Comparison of ENCODE assay signal across 13 cellular contexts in genomic region chr12:46197876-46198275, GRCh38.
"Had no signal": no experiment of that assay in that cellular context is flagged by ENCODE, and none has a peak within 500 bp of the region (broad histone marks: within the 10 kb centered on the region; RNA-seq: fewer than 3 reads in every experiment).

No MANE protein-coding gene starts in this region.

- H3K4me3 ChIP-seq: ascending aorta, esophagus muscularis mucosa, SJSA1, testis, vagina had no signal

- H3K4me1 ChIP-seq: ascending aorta, esophagus muscularis mucosa, SJSA1, testis, vagina had no signal

- H3K27ac ChIP-seq: ascending aorta, esophagus muscularis mucosa, SJSA1, testis, vagina had no signal

- FAIRE-seq: endometrium had no signal

- H3K4me3 Mint-ChIP-seq: activated B cell treated with CpG ODN at 0.5 μM for 24 hours; activated T-helper 1 cell treated with anti-CD3 and anti-CD28 coated beads, Interleukin-12 subunit alpha, Interleukin-12 subunit beta, Interleukin-2, Interleukin-4 antibody, amounts not matched to agents 30 ng/mL and 10 ng/mL and 1 ng/mL, durations not matched to agents 14 hours and 24 hours and 36 hours; nephron; stimulated activated naive CD8-positive, alpha-beta T cell treated with anti-CD3 and anti-CD28 coated beads, Interleukin-15, amount 100 ng/mL, for 72 hours had no signal

- H3K4me1 Mint-ChIP-seq: nephron had no signal

- H3K27me3 ChIP-seq: ascending aorta, esophagus muscularis mucosa, SJSA1, testis, vagina had no signal

- H3K9me3 ChIP-seq: ascending aorta, esophagus muscularis mucosa, SJSA1, testis, vagina had no signal

- H3K27me3 Mint-ChIP-seq: activated B cell treated with CpG ODN at 0.5 μM for 24 hours; stimulated activated naive CD8-positive, alpha-beta T cell treated with anti-CD3 and anti-CD28 coated beads, Interleukin-15, amount 100 ng/mL, for 72 hours had no signal

- H3K27ac Mint-ChIP-seq: nephron had no signal

- DNase-seq: activated B cell treated with CpG ODN at 0.5 μM for 24 hours; hypothalamus; stimulated activated CD4-positive, alpha-beta T cell treated with anti-CD3 and anti-CD28 coated beads, Interleukin-4, amount 100 ng/mL, for 1 hour; stimulated activated CD8-positive, alpha-beta memory T cell treated with anti-CD3 and anti-CD28 coated beads, Interleukin-4, amount 100 ng/mL, for 48 hours; stimulated activated naive CD8-positive, alpha-beta T cell treated with anti-CD3 and anti-CD28 coated beads, Interleukin-15, amount 100 ng/mL, for 72 hours; testis had no signal

- ATAC-seq: stimulated activated naive CD8-positive, alpha-beta T cell treated with anti-CD3 and anti-CD28 coated beads, Interleukin-15, amount 100 ng/mL, for 72 hours had no signal
